In the genomic region with DNA sequence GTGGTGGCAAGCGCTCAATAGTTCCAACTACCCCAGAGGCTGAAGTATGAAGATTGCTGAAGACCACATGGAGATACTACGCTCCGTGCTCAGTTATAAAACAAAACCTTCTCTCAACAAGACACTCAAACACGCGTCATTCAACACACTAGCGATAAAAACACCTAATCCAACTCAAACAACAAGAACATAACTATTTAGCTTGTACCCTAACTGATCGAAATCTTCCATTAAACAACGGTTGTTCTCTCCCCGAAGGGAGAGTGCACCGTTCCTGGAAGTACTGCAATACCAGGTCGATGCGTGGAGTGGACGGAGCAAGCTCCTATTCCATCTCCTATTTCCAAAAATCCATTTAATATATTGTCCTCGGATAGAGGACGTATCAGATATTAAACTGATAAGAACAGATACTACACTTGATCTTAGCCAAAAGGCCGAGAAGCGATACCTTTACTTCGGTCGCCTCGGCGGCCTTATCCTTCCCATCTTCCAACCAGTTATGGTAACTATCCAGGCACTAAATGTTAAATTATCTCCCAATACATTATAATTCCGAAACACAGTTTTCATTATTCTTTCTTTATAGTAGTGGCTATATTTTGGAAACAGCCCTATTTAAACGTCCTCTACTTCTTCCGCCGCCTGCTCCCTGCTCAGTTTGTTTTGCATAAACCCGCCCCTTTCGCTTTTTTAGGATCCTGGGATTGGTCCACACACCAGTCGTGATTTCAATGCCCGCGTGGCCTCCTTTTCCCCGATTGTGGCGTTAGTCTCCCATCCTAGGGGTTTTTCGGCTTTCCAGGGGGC, we compare ENCODE assay signal across 9 cellular contexts. TPM values are rescaled to one million over a fixed set of nuclear protein-coding genes. Genes with fewer than 3 reads are reported as not detected.
DNase-seq lines count a peak whose midpoint lies in the region; ATAC-seq and TF ChIP-seq lines count a peak whose summit lies in the region.
"Had no signal": no experiment of that assay in that cellular context is flagged by ENCODE, and none has a peak within 500 bp of the region (broad histone marks: within the 10 kb centered on the region; RNA-seq: fewer than 3 reads in every experiment).

No MANE protein-coding gene starts in this region.

- ATAC-seq in CD4-positive, alpha-beta T cell (ENCODE audit: poor library complexity) = peak; percentile 42
- ATAC-seq in GM19395 (IDR thresholded peaks at IDR 0.05; ENCODE audit: unreplicated experiment) (peak; percentile 71), HG03521 (IDR thresholded peaks at IDR 0.05; ENCODE audit: unreplicated experiment) (peak; percentile 50), lower lobe of right lung (peak; percentile 82 to 86)

- H3K27ac Mint-ChIP-seq in CD4-positive, alpha-beta T cell = no peak overlapping the region
- H3K27ac Mint-ChIP-seq: stimulated activated naive CD8-positive, alpha-beta T cell treated with anti-CD3 and anti-CD28 coated beads, Interleukin-15, Interleukin-2, amounts not matched to agents 100 ng/mL and 50 ng/mL, for 24 hours had no signal

- peak; percentile 68 to 92 (median 76) for DNase-seq in CD4-positive, alpha-beta T cell
- DNase-seq in NCI-H748 (lab: John Stamatoyannopoulos, UW; ENCODE audit: unreplicated experiment) (peak; percentile 99), lower lobe of right lung (peak; percentile 80)
- DNase-seq in activated CD4-positive, alpha-beta T cell treated with anti-CD3 and anti-CD28 coated beads, Interleukin-2, amount 50 U/mL, for 48 hours = peak; percentile 77 to 86
- peak; percentile 77 for DNase-seq in effector CD8-positive, alpha-beta T cell (lab: John Stamatoyannopoulos, UW)
- peak; percentile 58 to 71 (median 61) for DNase-seq in stimulated activated CD4-positive, alpha-beta T cell treated with anti-CD3 and anti-CD28 coated beads, TNF-alpha, amount 100 ng/mL, for 4 hours (ENCODE audit: low read depth in 3 of 3)

- POLR2A ChIA-PET in CD4-positive, alpha-beta T cell (lab: Charles Lee) = interaction anchor here (0.6 to 7.6 kb wide), 57 partner anchors 9 to 1937 kb away, joined by 3 to 599 read pairs (median 10); a partner anchor contains a TSS

- H3K4me1 ChIP-seq in lower lobe of right lung = peaks cover 24% of the 10 kb centered on the region

- H3K27me3 ChIP-seq in CD4-positive, alpha-beta T cell (ENCODE audit: control insufficient read depth, insufficient read depth, low read length) = no peaks in the 10 kb centered on the region
- H3K27me3 ChIP-seq in lower lobe of right lung (ENCODE audit: low read depth) = no peaks in the 10 kb centered on the region

- no peak overlapping the region for H3K4me3 Mint-ChIP-seq in CD4-positive, alpha-beta T cell
- H3K4me3 Mint-ChIP-seq: stimulated activated naive CD8-positive, alpha-beta T cell treated with anti-CD3 and anti-CD28 coated beads, Interleukin-15, Interleukin-2, amounts not matched to agents 100 ng/mL and 50 ng/mL, for 24 hours had no signal

- H3K4me1 Mint-ChIP-seq in CD4-positive, alpha-beta T cell (ENCODE audit: low read depth) = peaks cover 22% of the 10 kb centered on the region

- H3K9me3 ChIP-seq in CD4-positive, alpha-beta T cell (ENCODE audit: control insufficient read depth, low read length) = no peaks in the 10 kb centered on the region
- H3K9me3 ChIP-seq in lower lobe of right lung = no peaks in the 10 kb centered on the region

- no peak for TF ChIP-seq CTCF in CD4-positive, alpha-beta T cell (IDR thresholded peaks at IDR 0.05)
- no peak for TF ChIP-seq CTCF in lower lobe of right lung (IDR thresholded peaks at IDR 0.05)

- peak overlapping the region; percentile 100 for H3K4me3 ChIP-seq in lower lobe of right lung

- H3K36me3 ChIP-seq in lower lobe of right lung = no peaks in the 10 kb centered on the region

- peak overlapping the region; percentile 97 for H3K27ac ChIP-seq in CD4-positive, alpha-beta T cell (ENCODE audit: low read depth, low read length)
- peak overlapping the region; percentile 100 for H3K27ac ChIP-seq in lower lobe of right lung

- no peaks in the 10 kb centered on the region for H3K27me3 Mint-ChIP-seq in CD4-positive, alpha-beta T cell
- H3K27me3 Mint-ChIP-seq: stimulated activated naive CD8-positive, alpha-beta T cell treated with anti-CD3 and anti-CD28 coated beads, Interleukin-15, Interleukin-2, amounts not matched to agents 100 ng/mL and 50 ng/mL, for 24 hours had no signal

- intact Hi-C loops in CD4-positive, alpha-beta T cell (cut with DNase I, micrococcal nuclease) = loop anchor here (1.0 to 5.0 kb wide), 5 partner anchors 14 to 114 kb away; a partner anchor contains a TSS
- intact Hi-C loops in lower lobe of right lung (cut with DNase I) = no loop called here

- no peaks in the 10 kb centered on the region for H3K9me3 Mint-ChIP-seq in CD4-positive, alpha-beta T cell
- H3K9me3 Mint-ChIP-seq: stimulated activated naive CD8-positive, alpha-beta T cell treated with anti-CD3 and anti-CD28 coated beads, Interleukin-15, Interleukin-2, amounts not matched to agents 100 ng/mL and 50 ng/mL, for 24 hours had no signal

- H3K36me3 Mint-ChIP-seq in CD4-positive, alpha-beta T cell (ENCODE audit: low read depth) = peaks cover 24% of the 10 kb centered on the region

- CTCF ChIA-PET in CD4-positive, alpha-beta T cell (lab: Charles Lee) = interaction anchor here (0.9 to 2.9 kb wide), 6 partner anchors 10 to 55 kb away, joined by 3 to 29 read pairs (median 6); a partner anchor contains a TSS

RNA-seq across cellular contexts. Expression of a gene that starts 2.2 kb away (rescaled TPM):
- 100 to 1,000 TPM; 289 to 297 TPM for total RNA-seq in CD4-positive, alpha-beta T cell
- total RNA-seq in lower lobe of right lung = 35.3 TPM

RNA-seq across cellular contexts. Expression of a gene that starts 8.9 kb away (rescaled TPM):
- under 1 TPM in 1 of 2 experiments, not detected in 1; 0.59 TPM for total RNA-seq in CD4-positive, alpha-beta T cell
- total RNA-seq in lower lobe of right lung = not detected

RNA-seq across cellular contexts. Expression of a gene that starts 9.7 kb away (rescaled TPM):
- 100 to 1,000 TPM in 1 of 2 experiments, 10 to 100 TPM in 1; 93.1 to 104 TPM for total RNA-seq in CD4-positive, alpha-beta T cell
- 42.0 TPM for total RNA-seq in lower lobe of right lung

RNA-seq across cellular contexts. Expression of a gene that starts 36.3 kb away (rescaled TPM):
- total RNA-seq in CD4-positive, alpha-beta T cell = 100 to 1,000 TPM; 343 to 358 TPM
- total RNA-seq in lower lobe of right lung = 93.2 TPM

RNA-seq across cellular contexts. Expression of a gene that starts 39.1 kb away (rescaled TPM):
- total RNA-seq in CD4-positive, alpha-beta T cell = 100 to 1,000 TPM; 231 to 234 TPM
- 214 TPM for total RNA-seq in lower lobe of right lung

Comparison
In these comparisons a context has a peak if more than half of its experiments do, and no peak if none do; other contexts are left out.
1. Peak in every context shown above with its lines: DNase-seq, ATAC-seq, H3K4me3 ChIP-seq and H3K27ac ChIP-seq.